Comparison of ENCODE assay signal across 22 cellular contexts in the genomic region with DNA sequence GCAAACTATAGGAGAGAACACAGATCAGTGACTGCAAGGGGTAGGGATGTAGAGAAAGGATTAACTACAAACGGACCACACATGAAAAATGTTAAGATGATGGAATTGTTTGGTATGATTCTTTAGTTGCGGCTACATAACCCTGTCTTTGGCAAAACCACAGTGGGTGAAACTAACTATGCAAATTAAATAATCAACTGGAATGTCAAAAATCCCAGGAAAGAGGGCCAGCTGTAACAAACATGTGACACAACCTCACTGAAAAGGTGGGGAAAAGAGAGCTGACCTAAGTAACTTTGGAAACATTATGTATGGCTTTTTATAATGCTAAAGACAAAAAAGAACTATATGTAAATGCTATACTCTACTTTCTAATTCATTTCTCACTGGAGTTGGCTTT.
"Had no signal": no experiment of that assay in that cellular context is flagged by ENCODE, and none has a peak within 500 bp of the region (broad histone marks: within the 10 kb centered on the region; RNA-seq: fewer than 3 reads in every experiment).

No MANE protein-coding gene starts in this region.

- DNase-seq: activated CD4-positive, alpha-beta T cell treated with anti-CD3 and anti-CD28 coated beads, Interleukin-2, amount 10 ng/mL, durations not matched to agents 7 days and 5 days; activated CD8-positive, alpha-beta memory T cell treated with anti-CD3 and anti-CD28 coated beads, Interleukin-2, amount 10 ng/mL, durations not matched to agents 7 days and 5 days; activated CD8-positive, alpha-beta T cell treated with anti-CD3 and anti-CD28 coated beads for 36 hours; activated gamma-delta T cell; activated naive CD4-positive, alpha-beta T cell treated with anti-CD3 and anti-CD28 coated beads, Interleukin-2, amount 50 U/mL, for 16 hours; activated naive CD8-positive, alpha-beta T cell treated with anti-CD3 and anti-CD28 coated beads, Interleukin-2, amount 50 U/mL, for 24 hours; activated T-cell treated with anti-CD3 and anti-CD28 coated beads for 4 hours; dermis blood vessel endothelial cell; effector CD8-positive, alpha-beta T cell; foreskin melanocyte; left colon; pancreas; small intestine; stimulated activated CD4-positive, alpha-beta T cell treated with anti-CD3 and anti-CD28 coated beads, Interleukin-15, amount 100 ng/mL, for 24 hours; stimulated activated CD4-positive, alpha-beta T cell treated with anti-CD3 and anti-CD28 coated beads, Interleukin-4, amount 100 ng/mL, for 1 hour; stimulated activated naive CD4-positive, alpha-beta T cell; T-helper 2 cell; upper lobe of left lung had no signal

- H3K9me3 ChIP-seq: neutrophil, pancreas, upper lobe of left lung had no signal

- H3K27ac ChIP-seq: neutrophil, pancreas, upper lobe of left lung had no signal

- H3K36me3 ChIP-seq: neutrophil, pancreas, upper lobe of left lung had no signal

- ATAC-seq: activated CD4-positive, CD25-positive, alpha-beta regulatory T cell treated with anti-CD3 and anti-CD28 coated beads, Interleukin-2, amount 50 U/mL, for 24 hours; activated CD8-positive, alpha-beta memory T cell treated with anti-CD3 and anti-CD28 coated beads, Interleukin-2, amount 10 ng/mL, durations not matched to agents 7 days and 5 days; activated CD8-positive, alpha-beta T cell treated with anti-CD3 and anti-CD28 coated beads for 36 hours; activated naive CD8-positive, alpha-beta T cell treated with anti-CD3 and anti-CD28 coated beads, Interleukin-2, amount 50 U/mL, for 24 hours; esophagus mucosa; left colon; pancreas; sciatic nerve had no signal

- H3K4me1 ChIP-seq: upper lobe of left lung had no signal

- H3K27me3 ChIP-seq: neutrophil, pancreas, upper lobe of left lung had no signal

- H3K4me3 ChIP-seq: pancreas, upper lobe of left lung had no signal
